Comparison of ENCODE assay signal across 19 cellular contexts in the genomic region with DNA sequence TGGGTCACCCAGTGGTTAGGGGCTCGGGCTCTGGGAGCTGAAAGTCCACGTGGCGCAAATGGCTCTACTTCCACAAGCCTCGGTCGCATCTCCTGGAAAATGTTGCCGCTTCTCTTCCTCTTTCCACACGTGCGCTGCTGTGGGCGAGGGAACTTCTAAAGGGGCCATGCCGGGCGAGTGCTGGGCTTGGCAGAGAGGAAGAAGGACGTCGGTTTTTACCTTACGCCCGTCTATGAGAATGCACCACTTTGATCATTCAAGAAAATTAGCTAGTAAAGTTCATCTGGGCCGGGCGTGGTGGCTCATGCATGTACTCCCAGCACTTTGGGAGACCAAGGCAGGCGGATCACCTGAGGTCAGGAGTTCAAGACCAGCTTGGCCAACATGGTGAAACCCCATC.
"Had no signal": no experiment of that assay in that cellular context is flagged by ENCODE, and none has a peak within 500 bp of the region (broad histone marks: within the 10 kb centered on the region; RNA-seq: fewer than 3 reads in every experiment).

No MANE protein-coding gene starts in this region.

- DNase-seq: stimulated activated CD4-positive, alpha-beta T cell treated with anti-CD3 and anti-CD28 coated beads, Interleukin-2, amount 100 ng/mL, for 48 hours; stimulated activated CD4-positive, alpha-beta T cell treated with anti-CD3 and anti-CD28 coated beads, Interleukin-4, amount 100 ng/mL, for 1 hour; stimulated activated CD4-positive, alpha-beta T cell treated with anti-CD3 and anti-CD28 coated beads, Interleukin-4, amount 100 ng/mL, for 24 hours; stimulated activated CD4-positive, alpha-beta T cell treated with anti-CD3 and anti-CD28 coated beads, Interleukin-4, amount 100 ng/mL, for 4 hours; stimulated activated CD8-positive, alpha-beta memory T cell treated with anti-CD3 and anti-CD28 coated beads, Interleukin-4, amount 100 ng/mL, for 48 hours; stimulated activated naive B cell treated with anti-CD40 and anti-IgM and Interleukin-4, amounts not matched to agents 10 μg/mL and 1 μg/mL and 100 μg/mL, for 72 hours; stimulated activated naive CD4-positive, alpha-beta T cell; stimulated activated naive CD4-positive, alpha-beta T cell treated with Interleukin-2 at 50 U/mL for 16 hours; stimulated activated naive CD8-positive, alpha-beta T cell treated with anti-CD3 and anti-CD28 coated beads, Interleukin-15, amount 100 ng/mL, for 72 hours; stimulated activated naive CD8-positive, alpha-beta T cell treated with anti-CD3 and anti-CD28 coated beads, Interleukin-15, Interleukin-2, amounts not matched to agents 100 U/mL and 50 U/mL, for 24 hours; stomach; substantia nigra; testis; thyroid gland; tibial artery; transverse colon; trophoblast cell; upper lobe of left lung; uterus had no signal
